8 cellular contexts compared by ENCODE assay signal in the genomic region with DNA sequence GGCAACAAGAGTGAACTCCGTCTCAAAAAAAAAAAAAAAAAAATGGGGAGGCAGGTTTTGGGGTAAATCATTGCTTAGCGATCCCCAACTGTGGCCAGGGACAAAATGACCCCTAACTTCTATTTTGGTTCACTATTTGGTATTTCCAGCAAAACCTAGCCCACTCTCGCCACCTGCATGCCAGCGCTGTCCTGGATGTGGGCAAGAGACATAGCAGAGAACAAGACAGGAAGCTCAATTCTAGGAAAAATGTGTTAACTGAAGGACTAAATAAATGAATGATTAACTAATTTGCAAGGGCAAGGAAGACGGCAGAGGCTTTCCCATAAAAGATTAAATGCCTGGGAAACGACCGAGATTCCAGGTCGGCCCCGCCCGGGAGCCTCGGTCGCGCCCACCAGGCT. TPM values are rescaled to one million over a fixed set of nuclear protein-coding genes. Genes with fewer than 3 reads are reported as not detected.
DNase-seq lines count a peak whose midpoint lies in the region; ATAC-seq, FAIRE-seq and TF ChIP-seq lines count a peak whose summit lies in the region.

No MANE protein-coding gene starts in this region.

- H3K27ac ChIP-seq in OCI-LY1 (ENCODE audit: low read depth, low read length, poor library complexity, severe bottlenecking) (peak overlapping the region; percentile 77), endothelial cell of umbilical vein (ENCODE audit: insufficient read depth, low read depth, low read length) (no peak overlapping the region)

- POLR2A ChIA-PET in endothelial cell of umbilical vein (lab: Charles Lee), result interaction anchor here (0.9 to 1.5 kb wide), 2 partner anchors 17 to 70 kb away, joined by 9 to 10 read pairs; a partner anchor contains a TSS

- dilution Hi-C loops in endothelial cell of umbilical vein (cut with MboI; ENCODE audit: extremely low pct_ligation_motif_present, low sequenced_read_pairs), result no loop called here

- peak overlapping the region; percentile 99 for H3K4me3 Mint-ChIP-seq in neural crest cell

- no peaks in the 10 kb centered on the region for H3K9me2 ChIP-seq in OCI-LY1 (ENCODE audit: low read depth, low read length)

- ATAC-seq in GM19324 (IDR thresholded peaks at IDR 0.05; ENCODE audit: low FRiP score, unreplicated experiment), result peak; percentile 7
- ATAC-seq in HG02610 (IDR thresholded peaks at IDR 0.05; ENCODE audit: unreplicated experiment), result no peak
- no peak for ATAC-seq in HG03520 (IDR thresholded peaks at IDR 0.05; ENCODE audit: unreplicated experiment)
- ATAC-seq in GM18868 (IDR thresholded peaks at IDR 0.05; ENCODE audit: unreplicated experiment), result no peak

- no peaks in the 10 kb centered on the region for H3K79me2 ChIP-seq in OCI-LY1 (ENCODE audit: insufficient read depth, low read length)
- H3K79me2 ChIP-seq in endothelial cell of umbilical vein (ENCODE audit: control insufficient read depth, insufficient read depth, low read length), result no peaks in the 10 kb centered on the region

- H3K4me1 Mint-ChIP-seq in neural crest cell, result peaks cover 10% of the 10 kb centered on the region

- CTCF ChIA-PET in endothelial cell of umbilical vein (lab: Charles Lee), result interaction anchor here (0.7 to 1.8 kb wide), 11 partner anchors 9 to 308 kb away, joined by 3 to 13 read pairs (median 3); a partner anchor contains a TSS

- H3K9me3 ChIP-seq in OCI-LY1 (ENCODE audit: low read length) (no peaks in the 10 kb centered on the region), endothelial cell of umbilical vein (replicated peaks; ENCODE audit: control insufficient read depth, insufficient read depth, low read length) (no peaks in the 10 kb centered on the region)

- no peaks in the 10 kb centered on the region for H3K27me3 Mint-ChIP-seq in neural crest cell (ENCODE audit: low read depth)

- BruUV-seq in endothelial cell of umbilical vein (replicated peaks; lab: Mats Ljungman, UMichigan), result TSS peak; percentile 52

- H3K4me2 ChIP-seq in OCI-LY1 (ENCODE audit: low read length) (peak overlapping the region; percentile 70), endothelial cell of umbilical vein (ENCODE audit: insufficient read depth, low read length) (peak overlapping the region; percentile 92)

- TF ChIP-seq CTCF in OCI-LY1 (IDR thresholded peaks at IDR 0.05; ENCODE audit: low read length) (no peak), endothelial cell of umbilical vein (IDR thresholded peaks at IDR 0.05; ENCODE audit: extremely low read depth in 1 of 2, insufficient read depth in 1 of 2, low read depth in 1 of 2, low read length in 2 of 2) (no peak), neural crest cell (conservative IDR thresholded peaks at IDR 0.05) (peak; percentile 17)

- no peak for FAIRE-seq in endothelial cell of umbilical vein (lab: Jason Lieb, UNC)

- intact Hi-C loops in endothelial cell of umbilical vein (cut with micrococcal nuclease), result loop anchor here (1.0 to 5.0 kb wide), 4 partner anchors 16 to 336 kb away; a partner anchor contains a TSS

- H3K27ac Mint-ChIP-seq in neural crest cell (ENCODE audit: unreplicated experiment), result no peak overlapping the region

- peaks cover 16% of the 10 kb centered on the region for H3K4me1 ChIP-seq in OCI-LY1 (ENCODE audit: insufficient read depth, low read length, severe bottlenecking)
- H3K4me1 ChIP-seq in endothelial cell of umbilical vein (ENCODE audit: control insufficient read depth, extremely low read depth, insufficient read depth, low read length), result peaks cover 3% of the 10 kb centered on the region

- peaks cover 3% of the 10 kb centered on the region for H3K36me3 Mint-ChIP-seq in neural crest cell (ENCODE audit: low read depth)

- peak overlapping the region; percentile 75 for H3K9ac ChIP-seq in OCI-LY1 (ENCODE audit: low read length)
- H3K9ac ChIP-seq in endothelial cell of umbilical vein (replicated peaks; ENCODE audit: extremely low read depth, insufficient read depth, low read length), result peak overlapping the region; percentile 69

- no peaks in the 10 kb centered on the region for H3K9me1 ChIP-seq in endothelial cell of umbilical vein (replicated peaks; ENCODE audit: control insufficient read depth, extremely low read depth, insufficient read depth, low read length)

- no peak overlapping the region for H2AFZ ChIP-seq in OCI-LY1 (ENCODE audit: low read length)
- H2AFZ ChIP-seq in endothelial cell of umbilical vein (ENCODE audit: low read depth, low read length), result peak overlapping the region; percentile 87

- H3K36me3 ChIP-seq in OCI-LY1 (ENCODE audit: insufficient read depth, low read length), result peaks cover 12% of the 10 kb centered on the region
- H3K36me3 ChIP-seq in endothelial cell of umbilical vein (ENCODE audit: control insufficient read depth in 2 of 2, extremely low read depth in 1 of 2, insufficient read depth in 2 of 2, low read length in 2 of 2), result peaks cover 0 to 14% of the 10 kb centered on the region in 2 experiments

- H4K20me1 ChIP-seq in OCI-LY1 (ENCODE audit: insufficient read depth, low read length) (no peaks in the 10 kb centered on the region), endothelial cell of umbilical vein (replicated peaks; ENCODE audit: control insufficient read depth, extremely low read depth, insufficient read depth, low read length) (no peaks in the 10 kb centered on the region)

- peak overlapping the region; percentile 67 for H3K4me3 ChIP-seq in OCI-LY1 (ENCODE audit: low read depth, low read length, poor library complexity, severe bottlenecking)
- peak overlapping the region in 2 of 3 experiments; percentile 75 to 92 for H3K4me3 ChIP-seq in endothelial cell of umbilical vein (replicated peaks in 1 of 3; ENCODE audit: insufficient read depth in 1 of 3, low read depth in 1 of 3, low read length in 3 of 3)

- no peaks in the 10 kb centered on the region for H3K9me3 Mint-ChIP-seq in neural crest cell

- H3K27me3 ChIP-seq in OCI-LY1 (ENCODE audit: insufficient read depth, low read length) (no peaks in the 10 kb centered on the region), endothelial cell of umbilical vein (ENCODE audit: control insufficient read depth in 2 of 2, insufficient read depth in 2 of 2, low read length in 2 of 2) (no peaks in the 10 kb centered on the region)

- H3F3A ChIP-seq in OCI-LY1 (ENCODE audit: insufficient read depth, low read length), result no peaks in the 10 kb centered on the region

- DNase-seq in endothelial cell of umbilical vein (ENCODE audit: low read depth, low spot score) (no peak), neural crest cell (ENCODE audit: low read depth, low spot score) (no peak)
- no peak for DNase-seq in stimulated activated CD4-positive, alpha-beta T cell treated with anti-CD3 and anti-CD28 coated beads, Interleukin-4, amount 100 ng/mL, for 1 hour

- no peak for TF ChIP-seq POLR2A in endothelial cell of umbilical vein (IDR thresholded peaks at IDR 0.05; ENCODE audit: low read depth, low read length)

RNA-seq across cellular contexts. Expression of a gene that starts 0.4 kb away (rescaled TPM):
- total RNA-seq in endothelial cell of umbilical vein, result 13.3 and 15.0 TPM in 2 replicates
- 20.9 and 26.7 TPM in 2 replicates for polyA plus RNA-seq in endothelial cell of umbilical vein
- 9.2 and 11.5 TPM in 2 replicates for polyA plus RNA-seq in endothelial cell of umbilical vein (2011; cell fraction: cytosol; rRNA removed)
- polyA plus RNA-seq in endothelial cell of umbilical vein (2011; cell fraction: nucleus; rRNA removed), result 154 and 246 TPM in 2 replicates
- polyA plus RNA-seq in endothelial cell of umbilical vein (2012), result 10.8 and 11.6 TPM in 2 replicates
- 21.0 and 31.7 TPM in 2 replicates for polyA minus RNA-seq in endothelial cell of umbilical vein
- polyA minus RNA-seq in endothelial cell of umbilical vein (2011; cell fraction: cytosol; rRNA and poly(A)+ RNA removed), result 9.4 TPM
- 15.8 and 23.7 TPM in 2 replicates for polyA minus RNA-seq in endothelial cell of umbilical vein (2011; cell fraction: nucleus; rRNA and poly(A)+ RNA removed)
- total RNA-seq in neural crest cell, result 19.5 and 23.4 TPM in 2 replicates

RNA-seq across cellular contexts. Expression of a gene that starts 6.4 kb away (rescaled TPM):
- total RNA-seq in endothelial cell of umbilical vein, result 3.3 and 4.4 TPM in 2 replicates
- 8.9 and 9.0 TPM in 2 replicates for polyA plus RNA-seq in endothelial cell of umbilical vein
- polyA plus RNA-seq in endothelial cell of umbilical vein (2011; cell fraction: cytosol; rRNA removed), result 0.99 and 1.2 TPM in 2 replicates
- polyA plus RNA-seq in endothelial cell of umbilical vein (2011; cell fraction: nucleus; rRNA removed), result 63.4 and 93.4 TPM in 2 replicates
- polyA plus RNA-seq in endothelial cell of umbilical vein (2012), result 1.4 TPM in 2 replicates
- polyA minus RNA-seq in endothelial cell of umbilical vein, result 5.4 and 8.8 TPM in 2 replicates
- not detected for polyA minus RNA-seq in endothelial cell of umbilical vein (2011; cell fraction: cytosol; rRNA and poly(A)+ RNA removed)
- 3.3 and 6.5 TPM in 2 replicates for polyA minus RNA-seq in endothelial cell of umbilical vein (2011; cell fraction: nucleus; rRNA and poly(A)+ RNA removed)
- total RNA-seq in neural crest cell, result 10.2 and 14.0 TPM in 2 replicates

RNA-seq across cellular contexts. Expression of a gene that starts 16.5 kb away (rescaled TPM):
- total RNA-seq in endothelial cell of umbilical vein (18.6 and 21.9 TPM in 2 replicates), neural crest cell (9.6 and 12.4 TPM in 2 replicates)
- 31.3 and 32.3 TPM in 2 replicates for polyA plus RNA-seq in endothelial cell of umbilical vein
- 32.8 and 35.2 TPM in 2 replicates for polyA plus RNA-seq in endothelial cell of umbilical vein (2011; cell fraction: cytosol; rRNA removed)
- 10.4 and 11.6 TPM in 2 replicates for polyA plus RNA-seq in endothelial cell of umbilical vein (2011; cell fraction: nucleus; rRNA removed)
- polyA plus RNA-seq in endothelial cell of umbilical vein (2012), result 17.8 and 19.4 TPM in 2 replicates
- polyA minus RNA-seq in endothelial cell of umbilical vein, result 25.5 and 31.8 TPM in 2 replicates
- 20.3 TPM for polyA minus RNA-seq in endothelial cell of umbilical vein (2011; cell fraction: cytosol; rRNA and poly(A)+ RNA removed)
- polyA minus RNA-seq in endothelial cell of umbilical vein (2011; cell fraction: nucleus; rRNA and poly(A)+ RNA removed), result 11.0 and 11.2 TPM in 2 replicates

RNA-seq across cellular contexts. Expression of a gene that starts 16.9 kb away (rescaled TPM):
- total RNA-seq in endothelial cell of umbilical vein (571 and 580 TPM in 2 replicates), neural crest cell (354 and 361 TPM in 2 replicates)
- 312 and 450 TPM in 2 replicates for polyA plus RNA-seq in endothelial cell of umbilical vein
- 473 and 475 TPM in 2 replicates for polyA plus RNA-seq in endothelial cell of umbilical vein (2011; cell fraction: cytosol; rRNA removed)
- 203 and 216 TPM in 2 replicates for polyA plus RNA-seq in endothelial cell of umbilical vein (2011; cell fraction: nucleus; rRNA removed)
- polyA plus RNA-seq in endothelial cell of umbilical vein (2012), result 543 and 693 TPM in 2 replicates
- 565 and 590 TPM in 2 replicates for polyA minus RNA-seq in endothelial cell of umbilical vein
- polyA minus RNA-seq in endothelial cell of umbilical vein (2011; cell fraction: cytosol; rRNA and poly(A)+ RNA removed), result 326 TPM
- 104 and 106 TPM in 2 replicates for polyA minus RNA-seq in endothelial cell of umbilical vein (2011; cell fraction: nucleus; rRNA and poly(A)+ RNA removed)

RNA-seq across cellular contexts. Expression of a gene that starts 41.4 kb away (rescaled TPM):
- total RNA-seq in endothelial cell of umbilical vein (88.0 and 97.5 TPM in 2 replicates), neural crest cell (93.9 and 98.6 TPM in 2 replicates)
- polyA plus RNA-seq in endothelial cell of umbilical vein, result 59.6 and 63.7 TPM in 2 replicates
- 43.1 and 44.5 TPM in 2 replicates for polyA plus RNA-seq in endothelial cell of umbilical vein (2011; cell fraction: cytosol; rRNA removed)
- 31.6 and 33.9 TPM in 2 replicates for polyA plus RNA-seq in endothelial cell of umbilical vein (2011; cell fraction: nucleus; rRNA removed)
- polyA plus RNA-seq in endothelial cell of umbilical vein (2012), result 31.6 and 41.4 TPM in 2 replicates
- 145 and 195 TPM in 2 replicates for polyA minus RNA-seq in endothelial cell of umbilical vein
- polyA minus RNA-seq in endothelial cell of umbilical vein (2011; cell fraction: cytosol; rRNA and poly(A)+ RNA removed), result 50.1 TPM
- polyA minus RNA-seq in endothelial cell of umbilical vein (2011; cell fraction: nucleus; rRNA and poly(A)+ RNA removed), result 19.5 and 28.5 TPM in 2 replicates
